Comparison of ENCODE assay signal across 1 cellular context in genomic region chr9:131590449-131590848, GRCh38.
TF ChIP-seq lines count a peak whose summit lies in the region.

No MANE protein-coding gene starts in this region.

TF ChIP-seq in HepG2, 621 proteins besides CTCF, POLR2A, EP300 and RAD21:
- TF ChIP-seq SMARCE1 (IDR thresholded peaks at IDR 0.05; ENCODE audit: borderline replicate concordance) (no peak), AGO2 (optimal IDR thresholded peaks at IDR 0.05; ENCODE audit: low read depth, low read length) (peak; percentile 6)
TF ChIP-seq in HepG2: peak in this region for 1.
